In genomic region chr14:56659964-56660551, GRCh38 we compare ENCODE assay signal across 7 cellular contexts.
DNase-seq lines count a peak whose midpoint lies in the region; ATAC-seq and TF ChIP-seq lines count a peak whose summit lies in the region.

No MANE protein-coding gene starts in this region.

- TF ChIP-seq CTCF in GM12864 (IDR thresholded peaks at IDR 0.05; ENCODE audit: low read depth, low read length, missing control alignments) (peak; percentile 55), Panc1 (IDR thresholded peaks at IDR 0.05) (peak; percentile 64; the same call in 1 of the 2 replicates), psoas muscle (IDR thresholded peaks at IDR 0.05) (peak; percentile 50)

- ATAC-seq in Panc1, result 0 out of 2 replicates have a peak, but pooled peaks have one; percentile 70
- ATAC-seq in psoas muscle, result peak in 2 of 4 donors; percentile 43 to 61

- H3K4me1 ChIP-seq in Panc1 (ENCODE audit: control insufficient read depth, insufficient read depth, low read length) (no peaks in the 10 kb centered on the region), psoas muscle (no peaks in the 10 kb centered on the region)

- DNase-seq in GM12864 (ENCODE audit: low read depth) (no peak), LHCN-M2 (ENCODE audit: low read depth) (peak; percentile 45), Panc1 (ENCODE audit: low read depth, low spot score) (peak; percentile 5), fibroblast of peridontal ligament (ENCODE audit: extremely low read depth) (peak; percentile 58), psoas muscle (no peak)
- no peak for DNase-seq in effector CD4-positive, alpha-beta T cell
- no peak for DNase-seq in activated T-cell treated with anti-CD3 and anti-CD28 coated beads, Interleukin-2, amount 50 U/mL, for 48 hours

- BruUV-seq in Panc1 (replicated peaks; lab: Mats Ljungman, UMichigan), result no TSS peak

- no peaks in the 10 kb centered on the region for H3K36me3 ChIP-seq in Panc1 (ENCODE audit: control insufficient read depth, insufficient read depth, low read length)
- H3K36me3 ChIP-seq in psoas muscle (ENCODE audit: insufficient read depth in 1 of 2, low read depth in 1 of 2), result no peaks in the 10 kb centered on the region

- in situ Hi-C loops in Panc1 (cut with HindIII; ENCODE audit: low pct_unique_long_range_greater_than_20kb, low sequenced_read_pairs), result no loop called here

- POLR2A ChIA-PET in Panc1 (lab: Charles Lee), result no interaction called here

- CTCF ChIA-PET in Panc1 (lab: Charles Lee), result no interaction called here

- no peak overlapping the region for H3K4me3 ChIP-seq in GM12864 (ENCODE audit: low read depth, low read length)
- H3K4me3 ChIP-seq in Panc1 (ENCODE audit: low read depth in 2 of 2, low read length in 2 of 2), result no peak overlapping the region
- no peak overlapping the region for H3K4me3 ChIP-seq in psoas muscle

- intact Hi-C loops in Panc1 (cut with micrococcal nuclease; ENCODE audit: unreplicated experiment) (loop anchor here (5.0 to 10.0 kb wide), 2 partner anchors 405 to 527 kb away; no protein-coding TSS in a partner anchor), psoas muscle (cut with DNase I) (loop anchor here (5.0 to 10.0 kb wide), 2 partner anchors 655 to 657 kb away; no protein-coding TSS in a partner anchor)

- 23 to 27% (median 24%) methylated on average over 7 of the region's 7 CpGs for WGBS in psoas muscle, 3 donors

- H3K27me3 ChIP-seq in Panc1 (ENCODE audit: control insufficient read depth, insufficient read depth, low read length), result no peaks in the 10 kb centered on the region; the same call in 1 of the 2 replicates
- H3K27me3 ChIP-seq in psoas muscle (ENCODE audit: insufficient read depth in 3 of 3, low read length in 2 of 3), result no peaks in the 10 kb centered on the region

- H3K9me3 ChIP-seq in Panc1 (ENCODE audit: control insufficient read depth, insufficient read depth, low read depth, low read length), result no peaks in the 10 kb centered on the region
- H3K9me3 ChIP-seq in psoas muscle, result no peaks in the 10 kb centered on the region

- H3K27ac ChIP-seq in Panc1 (ENCODE audit: low read length) (no peak overlapping the region), psoas muscle (no peak overlapping the region)

Comparison
In these comparisons a context has a peak if more than half of its experiments do, and no peak if none do; other contexts are left out.
1. DNase-seq: peak in LHCN-M2 (single experiment), Panc1 (single experiment) and fibroblast of peridontal ligament (single experiment); none in GM12864 (single experiment), psoas muscle (0 of 2), effector CD4-positive, alpha-beta T cell (single experiment) and activated T-cell treated with anti-CD3 and anti-CD28 coated beads, Interleukin-2, amount 50 U/mL, for 48 hours (0 of 2).
2. Peak in every context shown above with its lines, with median percentiles within 50 percentile points of each other: CTCF ChIP-seq.